8 cellular contexts compared by ENCODE assay signal in the genomic region with DNA sequence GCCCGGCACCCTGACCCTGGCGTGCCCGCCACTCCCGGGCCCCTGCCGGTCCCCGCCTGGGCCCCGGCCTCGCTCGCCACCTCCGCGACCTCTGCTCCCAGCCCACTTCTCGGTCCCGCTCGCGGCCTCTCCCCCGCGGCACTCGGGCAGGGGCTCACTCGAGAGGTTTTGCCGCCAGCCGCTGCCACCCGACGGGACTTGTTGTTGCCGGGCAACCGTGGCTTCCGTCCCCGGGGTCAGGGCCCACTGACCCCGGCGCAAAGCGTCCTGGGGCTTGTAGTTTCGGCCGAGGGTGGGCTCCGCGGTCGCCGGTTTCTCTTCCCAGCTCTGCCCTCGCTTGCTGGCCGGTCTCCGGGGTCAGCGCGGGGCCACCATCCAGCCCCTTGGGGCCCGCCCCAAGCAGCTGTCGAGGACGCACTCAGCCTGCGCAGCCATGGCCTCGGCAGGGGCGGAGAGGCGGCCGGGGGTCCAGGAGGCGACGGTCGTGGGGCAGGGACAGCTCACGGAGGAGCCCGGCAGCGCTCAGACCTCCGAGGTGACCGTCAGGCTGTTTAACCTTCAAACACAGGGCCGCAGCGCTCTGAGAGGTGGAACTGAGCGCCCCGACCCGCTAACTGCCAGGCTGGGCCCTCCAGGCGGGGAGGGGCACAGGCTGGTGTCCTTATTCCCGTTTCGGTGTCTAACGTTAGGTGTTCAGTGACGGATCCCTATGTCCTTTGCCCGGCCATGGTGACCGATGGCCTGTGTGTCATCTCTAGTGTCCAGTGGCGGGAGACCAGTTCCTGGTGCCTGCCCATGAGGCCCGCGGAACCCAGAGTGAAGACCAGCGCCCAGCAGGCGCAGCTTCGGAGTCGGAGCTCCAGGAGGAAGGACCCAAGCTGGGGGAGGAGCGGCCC. TPM values are rescaled to one million over a fixed set of nuclear protein-coding genes. Genes with fewer than 3 reads are reported as not detected.
DNase-seq lines count a peak whose midpoint lies in the region; ATAC-seq lines count a peak whose summit lies in the region.

C16orf86 (plus strand) TSS at position 277 of the 896 bp plus-strand sequence; CDS start at position 434, 157 bp downstream.
A gene with protein sequence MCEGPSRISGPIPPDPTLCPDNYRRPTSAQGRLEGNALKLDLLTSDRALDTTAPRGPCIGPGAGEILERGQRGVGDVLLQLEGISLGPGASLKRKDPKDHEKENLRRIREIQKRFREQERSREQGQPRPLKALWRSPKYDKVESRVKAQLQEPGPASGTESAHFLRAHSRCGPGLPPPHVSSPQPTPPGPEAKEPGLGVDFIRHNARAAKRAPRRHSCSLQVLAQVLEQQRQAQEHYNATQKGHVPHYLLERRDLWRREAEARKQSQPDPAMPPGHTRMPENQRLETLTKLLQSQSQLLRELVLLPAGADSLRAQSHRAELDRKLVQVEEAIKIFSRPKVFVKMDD (minus strand): TSS at position 213 of the 896 bp plus-strand sequence. CDS start 308 bp downstream, outside the sequence.

- ATAC-seq in GM18511 (IDR thresholded peaks at IDR 0.05; ENCODE audit: unreplicated experiment), result peak; percentile 60
- peak; percentile 48 for ATAC-seq in HG03159 (IDR thresholded peaks at IDR 0.05; ENCODE audit: unreplicated experiment)

- H3K4me3 ChIP-seq in mononuclear cell (ENCODE audit: low read length), result peak within 1 kb of the TSS; percentile 79

- peak; percentile 100 for DNase-seq in 8988T
- peak; percentile 74 for DNase-seq in NOMO-1 treated with DMSO at 0.1 percent for 48 hours (lab: John Stamatoyannopoulos, UW; ENCODE audit: unreplicated experiment)
- peak; percentile 90 for DNase-seq in activated CD8-positive, alpha-beta memory T cell treated with anti-CD3 and anti-CD28 coated beads, Interleukin-2, amount 50 U/mL, for 48 hours
- peak; percentile 95 for DNase-seq in epidermal melanocyte (ENCODE audit: insufficient read length, low spot score)
- DNase-seq in stimulated activated CD8-positive, alpha-beta memory T cell treated with anti-CD3 and anti-CD28 coated beads, Interleukin-2, amount 100 ng/mL, for 48 hours (ENCODE audit: low read depth in 2 of 2), result peak; percentile 71 to 77

- no peaks in the 10 kb centered on the region for H3K27me3 ChIP-seq in mononuclear cell (ENCODE audit: insufficient read depth, low read length)

- H3K4me1 ChIP-seq in mononuclear cell (ENCODE audit: insufficient read depth, low read length), result peaks cover 38% of the 10 kb centered on the region

- H3K9me3 ChIP-seq in mononuclear cell (ENCODE audit: low read depth, low read length), result no peaks in the 10 kb centered on the region

RNA-seq across cellular contexts. Expression of gene C16orf86, which starts in this region (rescaled TPM):
- 6.8 TPM for total RNA-seq in mononuclear cell

RNA-seq across cellular contexts. Expression of the second gene that starts in this region (rescaled TPM):
- total RNA-seq in mononuclear cell, result 3.0 TPM

Comparison
In these comparisons a context has a peak if more than half of its experiments do, and no peak if none do; other contexts are left out.
1. Peak in every context shown above with its lines: DNase-seq, ATAC-seq and H3K4me3 ChIP-seq.